12 cellular contexts compared by ENCODE assay signal in genomic region chr17:37088913-37089312, GRCh38.
DNase-seq lines count a peak whose midpoint lies in the region; ATAC-seq and TF ChIP-seq lines count a peak whose summit lies in the region.
"Had no signal": no experiment of that assay in that cellular context is flagged by ENCODE, and none has a peak within 500 bp of the region (broad histone marks: within the 10 kb centered on the region; RNA-seq: fewer than 3 reads in every experiment).

No MANE protein-coding gene starts in this region.

- intact Hi-C loops in ascending aorta (cut with DNase I): no loop called here

- no peaks in the 10 kb centered on the region for H3K27me3 ChIP-seq in ascending aorta
- H3K27me3 ChIP-seq: ovary had no signal

- H3K4me3 ChIP-seq in ascending aorta: no peak overlapping the region
- H3K4me3 ChIP-seq: GM12878, ovary, thoracic aorta had no signal

- H3K27ac ChIP-seq in ascending aorta: no peak overlapping the region
- H3K27ac ChIP-seq: ovary, thoracic aorta had no signal

- H3K27me3 Mint-ChIP-seq in activated naive CD8-positive, alpha-beta T cell treated with anti-CD3 and anti-CD28 coated beads for 36 hours: no peaks in the 10 kb centered on the region
- H3K27me3 Mint-ChIP-seq in activated naive CD8-positive, alpha-beta T cell treated with anti-CD3 and anti-CD28 coated beads, Interleukin-2, amount 50 U/mL, for 24 hours: no peaks in the 10 kb centered on the region
- H3K27me3 Mint-ChIP-seq in activated CD8-positive, alpha-beta T cell treated with anti-CD3 and anti-CD28 coated beads, Interleukin-2, amount 10 ng/mL, durations not matched to agents 7 days and 5 days (ENCODE audit: low read depth): no peaks in the 10 kb centered on the region

- POLR2A ChIA-PET in activated CD8-positive, alpha-beta T cell treated with anti-CD3 and anti-CD28 coated beads, Interleukin-2, amount 10 ng/mL, durations not matched to agents 7 days and 5 days (lab: Charles Lee): interaction anchor here (0.8 kb wide), 1 partner anchor 24 kb away, joined by 3 read pairs; no protein-coding TSS in a partner anchor

- no peak overlapping the region for H3K4me3 Mint-ChIP-seq in activated naive CD8-positive, alpha-beta T cell treated with anti-CD3 and anti-CD28 coated beads for 36 hours
- no peak overlapping the region for H3K4me3 Mint-ChIP-seq in activated naive CD8-positive, alpha-beta T cell treated with anti-CD3 and anti-CD28 coated beads, Interleukin-2, amount 50 U/mL, for 24 hours
- peak overlapping the region; percentile 27 for H3K4me3 Mint-ChIP-seq in activated CD8-positive, alpha-beta T cell treated with anti-CD3 and anti-CD28 coated beads, Interleukin-2, amount 10 ng/mL, durations not matched to agents 7 days and 5 days

- peaks cover 36% of the 10 kb centered on the region for H3K36me3 Mint-ChIP-seq in activated naive CD8-positive, alpha-beta T cell treated with anti-CD3 and anti-CD28 coated beads for 36 hours
- peaks cover 37% of the 10 kb centered on the region for H3K36me3 Mint-ChIP-seq in activated naive CD8-positive, alpha-beta T cell treated with anti-CD3 and anti-CD28 coated beads, Interleukin-2, amount 50 U/mL, for 24 hours (ENCODE audit: low read depth)
- peaks cover 54% of the 10 kb centered on the region for H3K36me3 Mint-ChIP-seq in activated CD8-positive, alpha-beta T cell treated with anti-CD3 and anti-CD28 coated beads, Interleukin-2, amount 10 ng/mL, durations not matched to agents 7 days and 5 days (ENCODE audit: low read depth)

- no peaks in the 10 kb centered on the region for H3K4me1 ChIP-seq in ascending aorta

- peaks cover 12 to 44% of the 10 kb centered on the region in 2 donors for H3K36me3 ChIP-seq in ascending aorta
- H3K36me3 ChIP-seq: ovary had no signal

- peaks cover 30% of the 10 kb centered on the region for H3K4me1 Mint-ChIP-seq in activated naive CD8-positive, alpha-beta T cell treated with anti-CD3 and anti-CD28 coated beads for 36 hours
- H3K4me1 Mint-ChIP-seq in activated naive CD8-positive, alpha-beta T cell treated with anti-CD3 and anti-CD28 coated beads, Interleukin-2, amount 50 U/mL, for 24 hours: peaks cover 40% of the 10 kb centered on the region
- peaks cover 64% of the 10 kb centered on the region for H3K4me1 Mint-ChIP-seq in activated CD8-positive, alpha-beta T cell treated with anti-CD3 and anti-CD28 coated beads, Interleukin-2, amount 10 ng/mL, durations not matched to agents 7 days and 5 days (ENCODE audit: low read depth)

- H3K9me3 Mint-ChIP-seq in activated naive CD8-positive, alpha-beta T cell treated with anti-CD3 and anti-CD28 coated beads for 36 hours: no peaks in the 10 kb centered on the region
- H3K9me3 Mint-ChIP-seq in activated naive CD8-positive, alpha-beta T cell treated with anti-CD3 and anti-CD28 coated beads, Interleukin-2, amount 50 U/mL, for 24 hours: no peaks in the 10 kb centered on the region
- H3K9me3 Mint-ChIP-seq in activated CD8-positive, alpha-beta T cell treated with anti-CD3 and anti-CD28 coated beads, Interleukin-2, amount 10 ng/mL, durations not matched to agents 7 days and 5 days (ENCODE audit: insufficient read depth): no peaks in the 10 kb centered on the region

- no peak for TF ChIP-seq CTCF in ascending aorta (IDR thresholded peaks at IDR 0.05)

- peak overlapping the region; percentile 50 for H3K27ac Mint-ChIP-seq in activated naive CD8-positive, alpha-beta T cell treated with anti-CD3 and anti-CD28 coated beads for 36 hours
- H3K27ac Mint-ChIP-seq in activated naive CD8-positive, alpha-beta T cell treated with anti-CD3 and anti-CD28 coated beads, Interleukin-2, amount 50 U/mL, for 24 hours: no peak overlapping the region
- peak overlapping the region; percentile 95 for H3K27ac Mint-ChIP-seq in activated CD8-positive, alpha-beta T cell treated with anti-CD3 and anti-CD28 coated beads, Interleukin-2, amount 10 ng/mL, durations not matched to agents 7 days and 5 days

- no peak for DNase-seq in activated naive CD8-positive, alpha-beta T cell treated with anti-CD3 and anti-CD28 coated beads for 36 hours
- DNase-seq in activated naive CD8-positive, alpha-beta T cell treated with anti-CD3 and anti-CD28 coated beads, Interleukin-2, amount 50 U/mL, for 24 hours: no peak
- no peak for DNase-seq in activated CD8-positive, alpha-beta T cell treated with anti-CD3 and anti-CD28 coated beads, Interleukin-2, amount 10 ng/mL, durations not matched to agents 7 days and 5 days
- DNase-seq in midbrain (lab: John Stamatoyannopoulos, UW) (peak; percentile 29), ascending aorta (ENCODE audit: low spot score in 2 of 2) (no peak), kidney tubule cell (ENCODE audit: low spot score) (no peak), NCI-H774 (lab: John Stamatoyannopoulos, UW) (no peak), NCI-H2029 treated with DMSO at 0.1 percent for 48 hours (lab: John Stamatoyannopoulos, UW) (no peak)
- DNase-seq: ovary had no signal

- ATAC-seq in activated naive CD8-positive, alpha-beta T cell treated with anti-CD3 and anti-CD28 coated beads, Interleukin-2, amount 50 U/mL, for 24 hours: no peak
- no peak for ATAC-seq in activated CD8-positive, alpha-beta T cell treated with anti-CD3 and anti-CD28 coated beads, Interleukin-2, amount 10 ng/mL, durations not matched to agents 7 days and 5 days
- ATAC-seq: GM12878, Right ventricle myocardium inferior had no signal

- H3K9me3 ChIP-seq in ascending aorta: no peaks in the 10 kb centered on the region
- H3K9me3 ChIP-seq: ovary, thoracic aorta had no signal

- CTCF ChIA-PET in activated CD8-positive, alpha-beta T cell treated with anti-CD3 and anti-CD28 coated beads, Interleukin-2, amount 10 ng/mL, durations not matched to agents 7 days and 5 days (lab: Charles Lee): interaction anchor here (1.1 to 1.4 kb wide), 3 partner anchors 10 to 151 kb away, joined by 3 to 5 read pairs (median 5); no protein-coding TSS in a partner anchor
